Comparison of ENCODE assay signal across 1 cellular context in the genomic region with DNA sequence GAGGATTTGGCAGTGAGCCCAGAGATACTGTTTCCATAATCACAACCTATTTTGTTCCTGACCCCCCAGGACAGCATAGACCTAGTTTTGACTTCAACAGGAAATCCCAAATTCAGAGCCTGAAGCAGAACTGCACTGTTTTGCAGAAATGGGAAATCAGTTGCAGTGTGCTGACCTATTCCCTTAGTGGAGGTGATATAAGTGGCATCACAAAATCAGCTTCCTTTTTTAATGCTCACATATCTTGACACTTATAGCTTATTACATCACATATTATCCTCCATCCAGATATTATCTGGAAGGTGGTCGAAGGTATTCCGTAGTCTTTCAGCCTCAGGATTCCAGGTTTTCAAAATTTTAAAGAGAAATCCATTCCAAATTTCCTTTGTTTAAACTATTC.
TF ChIP-seq lines count a peak whose summit lies in the region.

No MANE protein-coding gene starts in this region.

TF ChIP-seq in HCT116, 20 proteins besides CTCF, POLR2A, EP300 and RAD21 (continued from another document):
- TF ChIP-seq POLR2AphosphoS5 (IDR thresholded peaks at IDR 0.05; ENCODE audit: low read depth, low read length) (no peak), CBX3 (IDR thresholded peaks at IDR 0.05; ENCODE audit: low read depth) (no peak), EGR1 (IDR thresholded peaks at IDR 0.05; ENCODE audit: low read depth) (no peak), JUND (IDR thresholded peaks at IDR 0.05) (no peak), ZNF274 (IDR thresholded peaks at IDR 0.05; ENCODE audit: low read depth, low read length) (no peak), SP1 (IDR thresholded peaks at IDR 0.05; ENCODE audit: low read depth) (no peak), EZH2phosphoT487 (IDR thresholded peaks at IDR 0.05; ENCODE audit: borderline replicate concordance) (no peak), ZFX (IDR thresholded peaks at IDR 0.05) (no peak), EZH2 (IDR thresholded peaks at IDR 0.05) (no peak), FOSL1 (IDR thresholded peaks at IDR 0.05; ENCODE audit: low read depth) (no peak), SIN3A (IDR thresholded peaks at IDR 0.05; ENCODE audit: low read depth) (no peak), ELF1 (IDR thresholded peaks at IDR 0.05; ENCODE audit: borderline replicate concordance, low read depth) (no peak), CEBPB (IDR thresholded peaks at IDR 0.05; ENCODE audit: low read depth) (no peak), YY1 (IDR thresholded peaks at IDR 0.05; ENCODE audit: extremely low read depth, insufficient replicate concordance, low read depth, low read length) (no peak)
- TF ChIP-seq, protein P1, sequence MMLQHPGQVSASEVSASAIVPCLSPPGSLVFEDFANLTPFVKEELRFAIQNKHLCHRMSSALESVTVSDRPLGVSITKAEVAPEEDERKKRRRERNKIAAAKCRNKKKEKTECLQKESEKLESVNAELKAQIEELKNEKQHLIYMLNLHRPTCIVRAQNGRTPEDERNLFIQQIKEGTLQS (IDR thresholded peaks at IDR 0.05), result no peak
- TF ChIP-seq, protein P2, sequence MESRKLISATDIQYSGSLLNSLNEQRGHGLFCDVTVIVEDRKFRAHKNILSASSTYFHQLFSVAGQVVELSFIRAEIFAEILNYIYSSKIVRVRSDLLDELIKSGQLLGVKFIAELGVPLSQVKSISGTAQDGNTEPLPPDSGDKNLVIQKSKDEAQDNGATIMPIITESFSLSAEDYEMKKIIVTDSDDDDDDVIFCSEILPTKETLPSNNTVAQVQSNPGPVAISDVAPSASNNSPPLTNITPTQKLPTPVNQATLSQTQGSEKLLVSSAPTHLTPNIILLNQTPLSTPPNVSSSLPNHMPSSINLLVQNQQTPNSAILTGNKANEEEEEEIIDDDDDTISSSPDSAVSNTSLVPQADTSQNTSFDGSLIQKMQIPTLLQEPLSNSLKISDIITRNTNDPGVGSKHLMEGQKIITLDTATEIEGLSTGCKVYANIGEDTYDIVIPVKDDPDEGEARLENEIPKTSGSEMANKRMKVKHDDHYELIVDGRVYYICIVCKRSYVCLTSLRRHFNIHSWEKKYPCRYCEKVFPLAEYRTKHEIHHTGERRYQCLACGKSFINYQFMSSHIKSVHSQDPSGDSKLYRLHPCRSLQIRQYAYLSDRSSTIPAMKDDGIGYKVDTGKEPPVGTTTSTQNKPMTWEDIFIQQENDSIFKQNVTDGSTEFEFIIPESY (IDR thresholded peaks at IDR 0.05; ENCODE audit: extremely low read depth, insufficient replicate concordance, low read length), result no peak
- TF ChIP-seq, protein P3, sequence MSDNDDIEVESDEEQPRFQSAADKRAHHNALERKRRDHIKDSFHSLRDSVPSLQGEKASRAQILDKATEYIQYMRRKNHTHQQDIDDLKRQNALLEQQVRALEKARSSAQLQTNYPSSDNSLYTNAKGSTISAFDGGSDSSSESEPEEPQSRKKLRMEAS (IDR thresholded peaks at IDR 0.05), result no peak
- TF ChIP-seq, protein P4, sequence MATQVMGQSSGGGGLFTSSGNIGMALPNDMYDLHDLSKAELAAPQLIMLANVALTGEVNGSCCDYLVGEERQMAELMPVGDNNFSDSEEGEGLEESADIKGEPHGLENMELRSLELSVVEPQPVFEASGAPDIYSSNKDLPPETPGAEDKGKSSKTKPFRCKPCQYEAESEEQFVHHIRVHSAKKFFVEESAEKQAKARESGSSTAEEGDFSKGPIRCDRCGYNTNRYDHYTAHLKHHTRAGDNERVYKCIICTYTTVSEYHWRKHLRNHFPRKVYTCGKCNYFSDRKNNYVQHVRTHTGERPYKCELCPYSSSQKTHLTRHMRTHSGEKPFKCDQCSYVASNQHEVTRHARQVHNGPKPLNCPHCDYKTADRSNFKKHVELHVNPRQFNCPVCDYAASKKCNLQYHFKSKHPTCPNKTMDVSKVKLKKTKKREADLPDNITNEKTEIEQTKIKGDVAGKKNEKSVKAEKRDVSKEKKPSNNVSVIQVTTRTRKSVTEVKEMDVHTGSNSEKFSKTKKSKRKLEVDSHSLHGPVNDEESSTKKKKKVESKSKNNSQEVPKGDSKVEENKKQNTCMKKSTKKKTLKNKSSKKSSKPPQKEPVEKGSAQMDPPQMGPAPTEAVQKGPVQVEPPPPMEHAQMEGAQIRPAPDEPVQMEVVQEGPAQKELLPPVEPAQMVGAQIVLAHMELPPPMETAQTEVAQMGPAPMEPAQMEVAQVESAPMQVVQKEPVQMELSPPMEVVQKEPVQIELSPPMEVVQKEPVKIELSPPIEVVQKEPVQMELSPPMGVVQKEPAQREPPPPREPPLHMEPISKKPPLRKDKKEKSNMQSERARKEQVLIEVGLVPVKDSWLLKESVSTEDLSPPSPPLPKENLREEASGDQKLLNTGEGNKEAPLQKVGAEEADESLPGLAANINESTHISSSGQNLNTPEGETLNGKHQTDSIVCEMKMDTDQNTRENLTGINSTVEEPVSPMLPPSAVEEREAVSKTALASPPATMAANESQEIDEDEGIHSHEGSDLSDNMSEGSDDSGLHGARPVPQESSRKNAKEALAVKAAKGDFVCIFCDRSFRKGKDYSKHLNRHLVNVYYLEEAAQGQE (IDR thresholded peaks at IDR 0.05; ENCODE audit: low read depth), result no peak
